In the genomic region with DNA sequence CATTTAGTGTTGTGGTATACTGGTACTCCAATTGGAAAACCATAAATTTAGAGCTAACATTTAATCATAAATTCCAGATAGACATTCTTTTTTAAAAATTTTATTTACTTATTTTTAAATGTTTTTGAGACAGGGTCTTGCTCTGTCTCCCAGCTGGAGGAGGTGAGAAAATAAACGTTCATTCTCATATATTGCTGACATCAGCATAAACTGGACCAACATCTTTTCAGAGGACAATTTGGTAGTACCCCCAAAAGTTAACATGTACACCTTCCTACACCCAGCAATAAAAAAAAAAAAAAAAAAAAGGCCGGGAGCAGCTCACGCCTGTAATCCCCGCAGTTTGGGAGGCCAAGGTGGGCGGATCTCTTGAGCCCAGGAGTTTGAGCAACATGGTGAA, we compare ENCODE assay signal across 11 cellular contexts. TPM values are rescaled to one million over a fixed set of nuclear protein-coding genes. Genes with fewer than 3 reads are reported as not detected.
"Had no signal": no experiment of that assay in that cellular context is flagged by ENCODE, and none has a peak within 500 bp of the region (broad histone marks: within the 10 kb centered on the region; RNA-seq: fewer than 3 reads in every experiment).

No MANE protein-coding gene starts in this region.

- H3K4me3 ChIP-seq: GM23338, HAP-1 had no signal

- DNase-seq: H7, HFFc6, Kasumi-1, KG1 had no signal

- H3K4me2 ChIP-seq: GM23338 had no signal

- H2AFZ ChIP-seq: GM23338 had no signal

- H3K36me3 ChIP-seq: HAP-1 had no signal

- H3K4me1 ChIP-seq: HAP-1 had no signal

- H3K27ac ChIP-seq: HL-60 had no signal

- ATAC-seq: GM23338, HCT116 had no signal

- H3K9me3 ChIP-seq: HAP-1 had no signal

RNA-seq across cellular contexts. Expression of gene TAS2R60, which starts 5.2 kb away (rescaled TPM):
- total RNA-seq: H4, H7, HFFc6, HT1080 had no signal
- polyA plus RNA-seq: IgD-negative memory B cell had no signal

RNA-seq across cellular contexts. Expression of gene TAS2R41, which starts 29.2 kb away (rescaled TPM):
- total RNA-seq: H4, HFFc6, HT1080 had no signal
- polyA plus RNA-seq: GM23338, IgD-negative memory B cell had no signal

RNA-seq across cellular contexts. Expression of gene EPHA1, which starts 39.8 kb away (rescaled TPM):
- total RNA-seq: H4, HFFc6 had no signal
